In genomic region chr7:101059620-101059942, GRCh38 we compare ENCODE assay signal across 1 cellular context.
TF ChIP-seq lines count a peak whose summit lies in the region.

No MANE protein-coding gene starts in this region.

TF ChIP-seq in K562, 482 proteins besides CTCF, POLR2A, EP300 and RAD21:
- peak; percentile 28 for TF ChIP-seq HNRNPLL (IDR thresholded peaks at IDR 0.05; ENCODE audit: low read depth, low read length, poor library complexity, severe bottlenecking)
- no peak for TF ChIP-seq E2F8 (IDR thresholded peaks at IDR 0.05; ENCODE audit: low read depth, partially characterized antibody)
